23 cellular contexts compared by ENCODE assay signal in the genomic region with DNA sequence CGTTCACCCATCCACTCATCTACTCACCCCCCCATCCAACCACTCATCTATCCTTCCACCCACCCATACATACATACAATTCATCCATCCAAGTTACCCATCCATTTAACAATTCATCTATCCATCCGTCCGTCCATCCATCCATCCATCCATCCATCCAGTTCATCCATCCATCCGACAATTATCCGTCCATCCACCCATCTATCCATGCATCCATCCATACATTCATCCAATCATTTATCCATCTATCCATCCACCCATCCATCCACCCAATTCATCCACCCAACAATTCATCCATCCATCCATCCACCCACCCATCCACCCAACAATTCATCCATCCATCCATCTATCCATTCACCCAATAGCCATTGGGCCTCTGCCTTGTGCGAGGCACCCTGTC.
"Had no signal": no experiment of that assay in that cellular context is flagged by ENCODE, and none has a peak within 500 bp of the region (broad histone marks: within the 10 kb centered on the region; RNA-seq: fewer than 3 reads in every experiment).

No MANE protein-coding gene starts in this region.

- H3K9ac ChIP-seq: KMS-11 had no signal

- ATAC-seq: Panc1, PC-3, SK-N-SH treated with all-trans-retinoic acid at 6 μM for 48 hours had no signal

- H3K9me3 ChIP-seq: SJCRH30 had no signal

- H3K4me2 ChIP-seq: KMS-11 had no signal

- H3K27ac ChIP-seq: KMS-11, RWPE1, SJCRH30 had no signal

- H3K36me3 ChIP-seq: SJCRH30 had no signal

- DNase-seq: Kasumi-1, MV-4-11, NCI-H1048, NCI-H1105, NCI-H1417, NCI-H1436 treated with DMSO at 0.1 percent for 48 hours, NCI-H1694, NCI-H187 treated with DMSO at 0.1 percent for 48 hours, NCI-H2029 treated with DMSO at 0.1 percent for 48 hours, NCI-H226, NCI-H446, NCI-H510A, NCI-H524 treated with DMSO at 0.1 percent for 48 hours, NCI-H69, NCI-H774, PC-3, SHP77 treated with DMSO at 0.1 percent for 48 hours, SJCRH30, T-helper 1 cell had no signal

- H3K27me3 ChIP-seq: SJCRH30 had no signal

- H3K4me3 ChIP-seq: SJCRH30 had no signal
